ENCODE assay signal across 20 cellular contexts in genomic region chr12:125890983-125891382, GRCh38.
DNase-seq lines count a peak whose midpoint lies in the region; ATAC-seq, FAIRE-seq and TF ChIP-seq lines count a peak whose summit lies in the region.
"Had no signal": no experiment of that assay in that cellular context is flagged by ENCODE, and none has a peak within 500 bp of the region (broad histone marks: within the 10 kb centered on the region; RNA-seq: fewer than 3 reads in every experiment).

No MANE protein-coding gene starts in this region.

- no peak overlapping the region for H2AFZ ChIP-seq in GM23338

- H3K4me3 ChIP-seq in pancreas (no peak overlapping the region), GM23338 (no peak overlapping the region)
- H3K4me3 ChIP-seq: vagina had no signal

- DNase-seq in HS-5 (ENCODE audit: low read depth) (peak; percentile 38), astrocyte of the hippocampus (ENCODE audit: low read depth, low spot score) (peak; percentile 76), left ventricle myocardium superior (peak; percentile 28), pancreas (no peak), HFFc6 (no peak), UCSD-AML1 (lab: John Stamatoyannopoulos, UW; ENCODE audit: unreplicated experiment) (no peak), HK-2 (ENCODE audit: unreplicated experiment) (no peak), GM23338 (ENCODE audit: low spot score) (no peak)
- DNase-seq: activated CD8-positive, alpha-beta memory T cell treated with anti-CD3 and anti-CD28 coated beads for 24 hours; amniotic stem cell; CD8-positive, alpha-beta memory T cell; NCI-H2029; nephron progenitor cell had no signal

- H3K9me3 Mint-ChIP-seq in HFFc6, result peaks cover 69% of the 10 kb centered on the region
- H3K9me3 Mint-ChIP-seq in GM23338, result peaks cover 95% of the 10 kb centered on the region
- H3K9me3 Mint-ChIP-seq: dendritic cell treated with granulocyte-macrophage colony-stimulating factor and Interleukin-4, amounts not matched to agents 40 ng/mL and 50 ng/mL, for 4 days; stimulated activated naive CD8-positive, alpha-beta T cell treated with anti-CD3 and anti-CD28 coated beads, Interleukin-15, Interleukin-2, amounts not matched to agents 100 ng/mL and 50 ng/mL, for 24 hours had no signal

- H3K4me2 ChIP-seq in GM23338, result no peak overlapping the region

- TF ChIP-seq CTCF in pancreas (IDR thresholded peaks at IDR 0.05) (no peak), HFFc6 (IDR thresholded peaks at IDR 0.05) (no peak), GM23338 (conservative IDR thresholded peaks at IDR 0.05; ENCODE audit: low read depth in 2 of 2) (no peak)

- no peak for FAIRE-seq in pancreas (lab: Jason Lieb, UNC)

- intact Hi-C loops in left ventricle myocardium superior (cut with micrococcal nuclease), result no loop called here
- intact Hi-C loops in pancreas (cut with DNase I), result no loop called here

- H3K4me3 Mint-ChIP-seq in HFFc6 (no peak overlapping the region), GM23338 (no peak overlapping the region)
- H3K4me3 Mint-ChIP-seq: CD8-positive, alpha-beta memory T cell; dendritic cell treated with granulocyte-macrophage colony-stimulating factor and Interleukin-4, amounts not matched to agents 40 ng/mL and 50 ng/mL, for 4 days; memory B cell; nephron progenitor cell; stimulated activated naive CD8-positive, alpha-beta T cell treated with anti-CD3 and anti-CD28 coated beads, Interleukin-15, Interleukin-2, amounts not matched to agents 100 ng/mL and 50 ng/mL, for 24 hours; T-helper 2 cell treated with Interferon-gamma antibody and Interleukin-4, amounts not matched to agents 5 μg/mL and 100 μg/mL, for 36 hours had no signal

- 0 out of 2 replicates have a peak, but pooled peaks cover 3% of the 10 kb centered on the region for H3K9me2 ChIP-seq in GM23338 (ENCODE audit: insufficient read depth)

- no peaks in the 10 kb centered on the region for H3F3A ChIP-seq in GM23338 (replicated peaks; ENCODE audit: low read depth)

- H4K20me1 ChIP-seq in GM23338 (replicated peaks; ENCODE audit: insufficient read depth), result no peaks in the 10 kb centered on the region

- H3K27me3 ChIP-seq in pancreas (no peaks in the 10 kb centered on the region), GM23338 (ENCODE audit: insufficient read depth) (no peaks in the 10 kb centered on the region)
- H3K27me3 ChIP-seq: vagina had no signal

- H3K27me3 Mint-ChIP-seq in HFFc6 (ENCODE audit: insufficient read depth) (no peaks in the 10 kb centered on the region; the same call in none of the 2 replicates), GM23338 (ENCODE audit: insufficient read depth, low read depth, poor library complexity) (no peaks in the 10 kb centered on the region)
- H3K27me3 Mint-ChIP-seq: CD8-positive, alpha-beta memory T cell; dendritic cell treated with granulocyte-macrophage colony-stimulating factor and Interleukin-4, amounts not matched to agents 40 ng/mL and 50 ng/mL, for 4 days; stimulated activated naive CD8-positive, alpha-beta T cell treated with anti-CD3 and anti-CD28 coated beads, Interleukin-15, Interleukin-2, amounts not matched to agents 100 ng/mL and 50 ng/mL, for 24 hours had no signal

- 65 to 69% methylated on average over 6 of the region's 6 CpGs for WGBS in pancreas, 2 donors

- H3K4me1 Mint-ChIP-seq in HFFc6 (ENCODE audit: low read depth) (no peaks in the 10 kb centered on the region), GM23338 (no peaks in the 10 kb centered on the region)
- H3K4me1 Mint-ChIP-seq: CD8-positive, alpha-beta memory T cell; memory B cell had no signal

- H3K4me1 ChIP-seq in pancreas, result peaks cover 0 to 6% (median 0%) of the 10 kb centered on the region in 3 donors
- H3K4me1 ChIP-seq in GM23338 (ENCODE audit: insufficient read depth), result peaks cover 7% of the 10 kb centered on the region
- H3K4me1 ChIP-seq: vagina had no signal

- no peak overlapping the region for H3K27ac Mint-ChIP-seq in HFFc6
- H3K27ac Mint-ChIP-seq in GM23338, result no peak overlapping the region
- H3K27ac Mint-ChIP-seq: CD8-positive, alpha-beta memory T cell; dendritic cell treated with granulocyte-macrophage colony-stimulating factor and Interleukin-4, amounts not matched to agents 40 ng/mL and 50 ng/mL, for 4 days; memory B cell; nephron progenitor cell; stimulated activated naive CD8-positive, alpha-beta T cell treated with anti-CD3 and anti-CD28 coated beads, Interleukin-15, Interleukin-2, amounts not matched to agents 100 ng/mL and 50 ng/mL, for 24 hours; T-helper 2 cell treated with Interferon-gamma antibody and Interleukin-4, amounts not matched to agents 5 μg/mL and 100 μg/mL, for 36 hours had no signal

- H3K79me2 ChIP-seq in GM23338 (replicated peaks; ENCODE audit: insufficient read depth), result no peaks in the 10 kb centered on the region

- H3K27ac ChIP-seq in pancreas (peak overlapping the region in 1 of 4 donors; percentile 60), GM23338 (ENCODE audit: low read depth) (no peak overlapping the region)
- H3K27ac ChIP-seq: epithelial cell of prostate, vagina had no signal

- ATAC-seq in left ventricle myocardium superior, result peak; percentile 98
- peak in 3 of 4 donors; percentile 16 to 35 (median 17) for ATAC-seq in pancreas
- ATAC-seq in GM23338, result no peak
- ATAC-seq: activated CD4-positive, CD25-positive, alpha-beta regulatory T cell treated with anti-CD3 and anti-CD28 coated beads, Interleukin-2, amount 50 U/mL, for 24 hours had no signal

- H3K36me3 Mint-ChIP-seq in HFFc6 (ENCODE audit: low read depth), result peaks cover 4% of the 10 kb centered on the region; the same call in 1 of the 2 replicates
- H3K36me3 Mint-ChIP-seq in GM23338 (ENCODE audit: low read depth), result peaks cover 26% of the 10 kb centered on the region
- H3K36me3 Mint-ChIP-seq: memory B cell had no signal

- H3K36me3 ChIP-seq in pancreas, result no peaks in the 10 kb centered on the region
- H3K36me3 ChIP-seq in GM23338 (ENCODE audit: insufficient read depth), result no peaks in the 10 kb centered on the region
- H3K36me3 ChIP-seq: vagina had no signal

- H3K9me3 ChIP-seq in pancreas, result no peaks in the 10 kb centered on the region
- H3K9me3 ChIP-seq: vagina had no signal

TF ChIP-seq in GM23338, 12 proteins besides CTCF, POLR2A, EP300 and RAD21 (continues in another document):
- TF ChIP-seq ETS1 (IDR thresholded peaks at IDR 0.05), result no peak
- no peak for TF ChIP-seq ZNF114 (CRISPR knock-in tag; IDR thresholded peaks at IDR 0.05)
- no peak for TF ChIP-seq ZNF331 (CRISPR knock-in tag; IDR thresholded peaks at IDR 0.05; ENCODE audit: low read depth)
- no peak for TF ChIP-seq NANOG (IDR thresholded peaks at IDR 0.05; ENCODE audit: borderline replicate concordance)
- no peak for TF ChIP-seq POLR2AphosphoS5 (IDR thresholded peaks at IDR 0.05; ENCODE audit: low read depth)
- no peak for TF ChIP-seq JUNB (IDR thresholded peaks at IDR 0.05; ENCODE audit: unreplicated experiment)
- TF ChIP-seq STAT1 (IDR thresholded peaks at IDR 0.05; ENCODE audit: unreplicated experiment), result no peak
- no peak for TF ChIP-seq CREB1 (CRISPR knock-in tag; IDR thresholded peaks at IDR 0.05; ENCODE audit: low read depth)
- no peak for TF ChIP-seq REST (IDR thresholded peaks at IDR 0.05; ENCODE audit: unreplicated experiment)
- no peak for TF ChIP-seq EZH2 (IDR thresholded peaks at IDR 0.05; ENCODE audit: low read depth, unreplicated experiment)

Comparison
In these comparisons a context has a peak if more than half of its experiments do, and no peak if none do; other contexts are left out.
1. DNase-seq: peak in HS-5 (single experiment), astrocyte of the hippocampus (single experiment) and left ventricle myocardium superior (single experiment); none in pancreas (0 of 6), HFFc6 (single experiment), UCSD-AML1 (single experiment), HK-2 (single experiment) and GM23338 (single experiment).